ENCODE assay signal across 9 cellular contexts in genomic region chr1:229344139-229344538, GRCh38. TPM values are rescaled to one million over a fixed set of nuclear protein-coding genes. Genes with fewer than 3 reads are reported as not detected.
DNase-seq lines count a peak whose midpoint lies in the region; ATAC-seq and TF ChIP-seq lines count a peak whose summit lies in the region.
"Had no signal": no experiment of that assay in that cellular context is flagged by ENCODE, and none has a peak within 500 bp of the region (broad histone marks: within the 10 kb centered on the region; RNA-seq: fewer than 3 reads in every experiment).

No MANE protein-coding gene starts in this region.

- H3K4me1 Mint-ChIP-seq in HFFc6 (ENCODE audit: low read depth): peaks cover 40% of the 10 kb centered on the region
- peaks cover 13% of the 10 kb centered on the region for H3K4me1 Mint-ChIP-seq in activated T-helper 17 cell treated with anti-CD3 and anti-CD28 coated beads, Interleukin-2, amount 50 U/mL, for 72 hours
- peaks cover 24% of the 10 kb centered on the region for H3K4me1 Mint-ChIP-seq in nephron

- DNase-seq in NCI-H510A treated with DMSO at 0.1 percent for 48 hours (lab: John Stamatoyannopoulos, UW) (peak; percentile 11), NCI-H510A (lab: John Stamatoyannopoulos, UW) (no peak), HFFc6 (no peak)
- DNase-seq: NK-92 treated with Interleukin-12 subunit alpha and Interleukin-12 subunit beta, amount 100 ng/mL, for 24 hours had no signal

- H3K36me3 Mint-ChIP-seq in HFFc6 (ENCODE audit: low read depth): peaks cover 5% of the 10 kb centered on the region
- peaks cover 26% of the 10 kb centered on the region for H3K36me3 Mint-ChIP-seq in activated T-helper 17 cell treated with anti-CD3 and anti-CD28 coated beads, Interleukin-2, amount 50 U/mL, for 72 hours (ENCODE audit: low read depth)
- no peaks in the 10 kb centered on the region for H3K36me3 Mint-ChIP-seq in nephron (ENCODE audit: low read depth)

- ATAC-seq in activated T-helper 17 cell treated with anti-CD3 and anti-CD28 coated beads, Interleukin-2, amount 50 U/mL, for 72 hours (replicated peaks): no peak
- no peak for ATAC-seq in GM18498 (IDR thresholded peaks at IDR 0.05; ENCODE audit: unreplicated experiment)
- no peak for ATAC-seq in HG03457 (IDR thresholded peaks at IDR 0.05; ENCODE audit: unreplicated experiment)
- ATAC-seq in HG03520 (IDR thresholded peaks at IDR 0.05; ENCODE audit: unreplicated experiment): no peak

- H3K27me3 Mint-ChIP-seq in HFFc6 (ENCODE audit: insufficient read depth) (peaks cover 3% of the 10 kb centered on the region), nephron (ENCODE audit: low read depth) (peaks cover 34% of the 10 kb centered on the region)
- H3K27me3 Mint-ChIP-seq in activated T-helper 17 cell treated with anti-CD3 and anti-CD28 coated beads, Interleukin-2, amount 50 U/mL, for 72 hours: peaks cover 9% of the 10 kb centered on the region

- TF ChIP-seq CTCF in HFFc6 (IDR thresholded peaks at IDR 0.05) (no peak), nephron (IDR thresholded peaks at IDR 0.05; ENCODE audit: unreplicated experiment in 3 of 3) (no peak)

- H3K4me3 Mint-ChIP-seq in HFFc6 (peak overlapping the region; percentile 87), nephron (peak overlapping the region; percentile 74 to 84 (median 84))
- peak overlapping the region; percentile 99 for H3K4me3 Mint-ChIP-seq in activated T-helper 17 cell treated with anti-CD3 and anti-CD28 coated beads, Interleukin-2, amount 50 U/mL, for 72 hours

- H3K27ac Mint-ChIP-seq in HFFc6 (no peak overlapping the region), nephron (no peak overlapping the region)
- no peak overlapping the region for H3K27ac Mint-ChIP-seq in activated T-helper 17 cell treated with anti-CD3 and anti-CD28 coated beads, Interleukin-2, amount 50 U/mL, for 72 hours

- H3K9me3 Mint-ChIP-seq in HFFc6 (peaks cover 4% of the 10 kb centered on the region), nephron (no peaks in the 10 kb centered on the region)
- no peaks in the 10 kb centered on the region for H3K9me3 Mint-ChIP-seq in activated T-helper 17 cell treated with anti-CD3 and anti-CD28 coated beads, Interleukin-2, amount 50 U/mL, for 72 hours

RNA-seq across cellular contexts. Expression of gene CCSAP, which starts 1.3 kb away (rescaled TPM):
- total RNA-seq in HFFc6 (2021; fragmentation: NEBNext Ultra II Directional; extraction: Animal tissue kit (Norgen Biotek cat#: 25700)): 1 to 10 TPM; 4.6 to 6.4 (median 5.7) TPM
- total RNA-seq in activated T-helper 17 cell treated with anti-CD3 and anti-CD28 coated beads, Interleukin-2, amount 50 U/mL, for 72 hours: 10 to 100 TPM; 10.1 to 32.7 TPM
